In genomic region chr5:54175-54730, GRCh38 we compare ENCODE assay signal across 11 cellular contexts. TPM values are rescaled to one million over a fixed set of nuclear protein-coding genes. Genes with fewer than 3 reads are reported as not detected.
DNase-seq lines count a peak whose midpoint lies in the region; ATAC-seq, FAIRE-seq and TF ChIP-seq lines count a peak whose summit lies in the region.
"Had no signal": no experiment of that assay in that cellular context is flagged by ENCODE, and none has a peak within 500 bp of the region (broad histone marks: within the 10 kb centered on the region; RNA-seq: fewer than 3 reads in every experiment).

No MANE protein-coding gene starts in this region.

- FAIRE-seq in A549 (lab: Jason Lieb, UNC) (no peak), GM12892 (lab: Jason Lieb, UNC) (no peak)

- no peaks in the 10 kb centered on the region for H4K20me1 ChIP-seq in H9 (ENCODE audit: control insufficient read depth, insufficient read depth, insufficient read length)

- H3K9me3 ChIP-seq in A549 = no peaks in the 10 kb centered on the region
- H3K9me3 ChIP-seq in H9 (ENCODE audit: control insufficient read depth, low read depth, low read length) = no peaks in the 10 kb centered on the region

- no peak for TF ChIP-seq CTCF in A549 (IDR thresholded peaks at IDR 0.05)
- no peak for TF ChIP-seq CTCF in H9 (conservative IDR thresholded peaks at IDR 0.05)
- TF ChIP-seq CTCF in chondrocyte (IDR thresholded peaks at IDR 0.05) = no peak
- TF ChIP-seq CTCF in mesothelial cell of epicardium (IDR thresholded peaks at IDR 0.05; ENCODE audit: unreplicated experiment) = no peak
- no peak for TF ChIP-seq CTCF in RWPE1 (conservative IDR thresholded peaks at IDR 0.05; ENCODE audit: low read depth)

- H2BK12ac ChIP-seq in H9 (ENCODE audit: insufficient read length, low read depth, low read length) = no peak overlapping the region

- H4K8ac ChIP-seq in H9 (replicated peaks; ENCODE audit: insufficient read length, low read depth, low read length) = no peak overlapping the region

- H3K9ac ChIP-seq in H9 (ENCODE audit: extremely low read depth, insufficient read length, low read length) = no peak overlapping the region

- H2BK20ac ChIP-seq in H9 (ENCODE audit: low read depth, low read length, poor library complexity, severe bottlenecking) = no peak overlapping the region

- 65% methylated on average over 14 of the region's 20 CpGs for WGBS in A549 (ENCODE audit: missing lambda C conversion rate)
- WGBS in H9 (ENCODE audit: extremely low coverage, insufficient read length, low lambda C conversion rate) = no CpG with 5 or more reads among the region's 20 CpGs

- H3K4me2 ChIP-seq in A549 (peak overlapping the region; percentile 85), H9 (ENCODE audit: insufficient read depth, insufficient read length, low read length) (peak overlapping the region; percentile 65)

- H3K23ac ChIP-seq in H9 (ENCODE audit: insufficient read length, low read depth, low read length) = no peak overlapping the region

- no peak overlapping the region for H3K27ac Mint-ChIP-seq in H9
- no peak overlapping the region for H3K27ac Mint-ChIP-seq in chondrocyte (ENCODE audit: unreplicated experiment)
- no peak overlapping the region for H3K27ac Mint-ChIP-seq in mesothelial cell of epicardium

- H3K4me1 ChIP-seq in A549 (0 out of 3 replicates have a peak, but pooled peaks cover 5% of the 10 kb centered on the region), H9 (ENCODE audit: insufficient read depth, low read length) (no peaks in the 10 kb centered on the region; the same call in 1 of the 2 replicates)

- no peak for TF ChIP-seq EP300 in A549 (IDR thresholded peaks at IDR 0.05)

- H2BK120ac ChIP-seq in H9 (ENCODE audit: low read depth, low read length, poor library complexity, severe bottlenecking) = no peak overlapping the region

- H3K79me1 ChIP-seq in H9 (ENCODE audit: insufficient read depth, low read depth, low read length, poor library complexity, severe bottlenecking) = peaks cover 6% of the 10 kb centered on the region

- H2AFZ ChIP-seq in H9 (ENCODE audit: low read length) = no peak overlapping the region

- H3K27ac ChIP-seq in A549 (peak overlapping the region; percentile 46 to 84; a peak in 4 of 6 replicates), H9 (ENCODE audit: insufficient read length, low read depth, low read length) (no peak overlapping the region), RWPE1 (no peak overlapping the region)

- DNase-seq in A549 (ENCODE audit: low read depth in 1 of 2, low spot score in 1 of 2) (no peak), H9 (no peak), chondrocyte (ENCODE audit: low spot score) (no peak), mesothelial cell of epicardium (ENCODE audit: low spot score in 2 of 2, unreplicated experiment in 2 of 2) (no peak), GM12892 (ENCODE audit: insufficient read length) (no peak), T1000 (lab: John Stamatoyannopoulos, UW) (no peak), NCI-H1092 (lab: John Stamatoyannopoulos, UW) (no peak), RWPE1 (ENCODE audit: low spot score) (no peak)
- DNase-seq: amniotic stem cell, GF-D8, SIG-M5 had no signal

- no peak overlapping the region for H2BK5ac ChIP-seq in H9 (ENCODE audit: insufficient read length, low read length)

- H3K23me2 ChIP-seq in H9 (ENCODE audit: insufficient read length, low read depth, low read length, poor library complexity, severe bottlenecking) = peaks cover 20% of the 10 kb centered on the region

- H3K9me3 Mint-ChIP-seq in H9 = no peaks in the 10 kb centered on the region
- peaks cover 2% of the 10 kb centered on the region for H3K9me3 Mint-ChIP-seq in chondrocyte (ENCODE audit: low read depth)
- no peaks in the 10 kb centered on the region for H3K9me3 Mint-ChIP-seq in mesothelial cell of epicardium

- no peak overlapping the region for H3K56ac ChIP-seq in H9 (ENCODE audit: insufficient read length, low read depth, low read length)

- POLR2A ChIA-PET in A549 (lab: Yijun Ruan, JAX) = no interaction called here
- POLR2A ChIA-PET in RWPE1 (lab: Yijun Ruan, JAX; ENCODE audit: low non-redundant PET) = no interaction called here

- H2AK5ac ChIP-seq in H9 (ENCODE audit: insufficient read length, low read length) = no peak overlapping the region

- no peak overlapping the region for H3K4ac ChIP-seq in H9 (ENCODE audit: low read depth, low read length)

- TF ChIP-seq RAD21 in A549 (conservative IDR thresholded peaks at IDR 0.05 in 1 of 2, IDR thresholded peaks at IDR 0.05 in 1 of 2) = no peak

- H3K36me3 Mint-ChIP-seq in H9 (ENCODE audit: insufficient read depth in 1 of 3, low read depth in 3 of 3) = peaks cover 0 to 13% (median 7%) of the 10 kb centered on the region in 3 experiments; a peak in 4 of 7 replicates
- peaks cover 1% of the 10 kb centered on the region for H3K36me3 Mint-ChIP-seq in chondrocyte (ENCODE audit: low read depth)
- H3K36me3 Mint-ChIP-seq in mesothelial cell of epicardium = no peaks in the 10 kb centered on the region

- H3K14ac ChIP-seq in H9 (ENCODE audit: insufficient read depth, low read length) = no peak overlapping the region

- H3K27me3 ChIP-seq in H9 (ENCODE audit: insufficient read depth, low read length) = peaks cover 22% of the 10 kb centered on the region; the same call in 1 of the 2 replicates

- H3K4me3 Mint-ChIP-seq in H9 = peak overlapping the region; percentile 72 to 84
- H3K4me3 Mint-ChIP-seq in chondrocyte (ENCODE audit: unreplicated experiment) = peak overlapping the region; percentile 31
- H3K4me3 Mint-ChIP-seq in mesothelial cell of epicardium = peak overlapping the region; percentile 63

- H3K18ac ChIP-seq in H9 (ENCODE audit: insufficient read length, low read depth, low read length) = no peak overlapping the region

- H3K27me3 Mint-ChIP-seq in H9 (ENCODE audit: low read depth) = peaks cover 45% of the 10 kb centered on the region
- peaks cover 48% of the 10 kb centered on the region for H3K27me3 Mint-ChIP-seq in chondrocyte (ENCODE audit: low read depth)
- peaks cover 53% of the 10 kb centered on the region for H3K27me3 Mint-ChIP-seq in mesothelial cell of epicardium (ENCODE audit: low read depth)

- H3K4me1 Mint-ChIP-seq in H9 (peaks cover 31 to 33% of the 10 kb centered on the region in 2 experiments), chondrocyte (ENCODE audit: low read depth) (peaks cover 4% of the 10 kb centered on the region), mesothelial cell of epicardium (peaks cover 2% of the 10 kb centered on the region)

- no peak overlapping the region for H2BK15ac ChIP-seq in H9 (ENCODE audit: low read depth, low read length)

- H3K4me3 ChIP-seq in A549 = peak overlapping the region; percentile 55

- ATAC-seq in A549 = no peak

- H4K5ac ChIP-seq in H9 (ENCODE audit: insufficient read length, low read depth, low read length) = no peak overlapping the region

- H4K91ac ChIP-seq in H9 (ENCODE audit: insufficient read length, low read depth, low read length) = no peak overlapping the region

- no peak for TF ChIP-seq POLR2A in A549 (IDR thresholded peaks at IDR 0.05; ENCODE audit: low read length)
- TF ChIP-seq POLR2A in GM12892 (IDR thresholded peaks at IDR 0.05; ENCODE audit: low read depth, low read length) = no peak

- CTCF ChIA-PET in A549 (lab: Yijun Ruan, JAX) = no interaction called here
- CTCF ChIA-PET in RWPE1 (lab: Yijun Ruan, JAX) = no interaction called here

- no peaks in the 10 kb centered on the region; the same call in 1 of the 2 replicates for H3K79me2 ChIP-seq in H9 (ENCODE audit: insufficient read depth, low read length)

- H3T11ph ChIP-seq in H9 (ENCODE audit: low read length) = no peak overlapping the region

TF ChIP-seq in A549, 52 proteins besides CTCF, POLR2A, EP300 and RAD21:
- TF ChIP-seq FOSB (CRISPR knock-in tag; IDR thresholded peaks at IDR 0.05) = no peak
- no peak for TF ChIP-seq HEYL (CRISPR knock-in tag; IDR thresholded peaks at IDR 0.05)
- no peak for TF ChIP-seq RNF2 (IDR thresholded peaks at IDR 0.05; ENCODE audit: borderline replicate concordance, low read depth)
- no peak for TF ChIP-seq ESRRA (IDR thresholded peaks at IDR 0.05; ENCODE audit: borderline replicate concordance, low read length)
- no peak for TF ChIP-seq NFE2L2 (conservative IDR thresholded peaks at IDR 0.05; ENCODE audit: low read length)
- TF ChIP-seq MAX (IDR thresholded peaks at IDR 0.05) = no peak
- no peak for TF ChIP-seq KDM1A (IDR thresholded peaks at IDR 0.05; ENCODE audit: low read depth)
- no peak for TF ChIP-seq PHF8 (IDR thresholded peaks at IDR 0.05; ENCODE audit: borderline replicate concordance, low read depth)
- no peak for TF ChIP-seq HDAC2 (IDR thresholded peaks at IDR 0.05)
- no peak for TF ChIP-seq EHF (CRISPR knock-in tag; IDR thresholded peaks at IDR 0.05)
- no peak for TF ChIP-seq ELK1 (IDR thresholded peaks at IDR 0.05; ENCODE audit: low read depth, low read length)

RNA-seq across cellular contexts. Expression of gene PLEKHG4B, which starts 37.7 kb away (rescaled TPM):
- 0.59 and 0.78 TPM in 2 replicates for polyA plus RNA-seq in A549 (2011; rRNA removed)
- polyA plus RNA-seq in A549 (2012; cell fraction: cytosol; rRNA removed) = 0.42 and 0.71 TPM in 2 replicates
- polyA plus RNA-seq in A549 (2012; cell fraction: nucleus; rRNA removed) = 1.9 and 2.7 TPM in 2 replicates
- polyA plus RNA-seq in A549 (2017; fragmentation: RNase III; extraction: RNeasy Plus Mini Kit Qiagen cat#74134 plus additional on column Dnase treatment) = 0.57 to 0.67 TPM (median 0.66 TPM) in 3 replicates
- polyA minus RNA-seq in A549 (2011; rRNA and poly(A)+ RNA removed) = 0.12 and 0.73 TPM in 2 replicates
- total RNA-seq in H9 (2021) = 41.9 and 44.3 TPM in 2 replicates
- 1.4 to 10.2 TPM (median 2.0 TPM) in 3 replicates for total RNA-seq in chondrocyte
- total RNA-seq in mesothelial cell of epicardium = 65.6 to 71.2 TPM (median 70.0 TPM) in 3 replicates
- polyA plus RNA-seq in GM12892 (2012; ENCODE audit: missing spikeins) = not detected

Comparison
In these comparisons a context has a peak if more than half of its experiments do, and no peak if none do; other contexts are left out.
1. H3K27ac ChIP-seq: peak in A549 (2 of 2); none in H9 (single experiment) and RWPE1 (single experiment).
2. Peak in every context shown above with its lines, with median percentiles within 50 percentile points of each other: H3K4me3 Mint-ChIP-seq.